In the genomic region with DNA sequence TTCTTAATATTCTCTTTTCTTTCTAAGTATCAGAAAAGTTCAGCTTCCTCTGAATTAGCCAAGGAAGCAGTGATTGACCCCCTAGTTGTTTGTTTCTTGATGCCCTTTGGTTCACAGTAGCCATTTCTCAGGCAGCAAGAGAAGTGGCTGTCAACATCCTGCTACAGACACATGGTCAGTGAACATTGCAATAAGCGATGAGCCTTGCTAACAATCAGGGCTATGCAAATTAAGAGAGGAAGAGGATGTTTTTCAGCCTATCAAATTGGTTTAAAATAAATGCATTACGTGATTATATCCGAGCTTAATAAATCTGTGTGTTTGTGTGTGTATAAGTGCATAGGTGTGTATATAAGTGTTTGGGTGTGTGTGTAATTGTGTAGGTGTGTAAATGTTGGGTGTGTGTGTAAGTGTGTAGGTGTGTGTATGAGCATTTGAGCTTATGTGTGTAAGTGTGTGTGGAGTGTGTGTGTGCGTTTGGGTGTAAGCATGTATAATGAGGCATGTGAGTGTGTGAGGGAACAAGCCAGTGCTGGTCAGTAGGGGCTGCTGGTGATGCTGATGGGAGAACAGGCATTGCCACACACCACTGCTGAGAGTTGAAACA, we compare ENCODE assay signal across 2 cellular contexts.
TF ChIP-seq lines count a peak whose summit lies in the region.

No MANE protein-coding gene starts in this region.

TF ChIP-seq in HEK293, 187 proteins besides CTCF, POLR2A, EP300 and RAD21 (continued from another document):
- TF ChIP-seq, protein P1, sequence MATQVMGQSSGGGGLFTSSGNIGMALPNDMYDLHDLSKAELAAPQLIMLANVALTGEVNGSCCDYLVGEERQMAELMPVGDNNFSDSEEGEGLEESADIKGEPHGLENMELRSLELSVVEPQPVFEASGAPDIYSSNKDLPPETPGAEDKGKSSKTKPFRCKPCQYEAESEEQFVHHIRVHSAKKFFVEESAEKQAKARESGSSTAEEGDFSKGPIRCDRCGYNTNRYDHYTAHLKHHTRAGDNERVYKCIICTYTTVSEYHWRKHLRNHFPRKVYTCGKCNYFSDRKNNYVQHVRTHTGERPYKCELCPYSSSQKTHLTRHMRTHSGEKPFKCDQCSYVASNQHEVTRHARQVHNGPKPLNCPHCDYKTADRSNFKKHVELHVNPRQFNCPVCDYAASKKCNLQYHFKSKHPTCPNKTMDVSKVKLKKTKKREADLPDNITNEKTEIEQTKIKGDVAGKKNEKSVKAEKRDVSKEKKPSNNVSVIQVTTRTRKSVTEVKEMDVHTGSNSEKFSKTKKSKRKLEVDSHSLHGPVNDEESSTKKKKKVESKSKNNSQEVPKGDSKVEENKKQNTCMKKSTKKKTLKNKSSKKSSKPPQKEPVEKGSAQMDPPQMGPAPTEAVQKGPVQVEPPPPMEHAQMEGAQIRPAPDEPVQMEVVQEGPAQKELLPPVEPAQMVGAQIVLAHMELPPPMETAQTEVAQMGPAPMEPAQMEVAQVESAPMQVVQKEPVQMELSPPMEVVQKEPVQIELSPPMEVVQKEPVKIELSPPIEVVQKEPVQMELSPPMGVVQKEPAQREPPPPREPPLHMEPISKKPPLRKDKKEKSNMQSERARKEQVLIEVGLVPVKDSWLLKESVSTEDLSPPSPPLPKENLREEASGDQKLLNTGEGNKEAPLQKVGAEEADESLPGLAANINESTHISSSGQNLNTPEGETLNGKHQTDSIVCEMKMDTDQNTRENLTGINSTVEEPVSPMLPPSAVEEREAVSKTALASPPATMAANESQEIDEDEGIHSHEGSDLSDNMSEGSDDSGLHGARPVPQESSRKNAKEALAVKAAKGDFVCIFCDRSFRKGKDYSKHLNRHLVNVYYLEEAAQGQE (tag by site-specific recombination; IDR thresholded peaks at IDR 0.05), result no peak
- TF ChIP-seq ZFHX2 (tag by site-specific recombination; conservative IDR thresholded peaks at IDR 0.05), result 0 out of 2 replicates have a peak, but pooled peaks have one; percentile 51
- TF ChIP-seq, protein P2, sequence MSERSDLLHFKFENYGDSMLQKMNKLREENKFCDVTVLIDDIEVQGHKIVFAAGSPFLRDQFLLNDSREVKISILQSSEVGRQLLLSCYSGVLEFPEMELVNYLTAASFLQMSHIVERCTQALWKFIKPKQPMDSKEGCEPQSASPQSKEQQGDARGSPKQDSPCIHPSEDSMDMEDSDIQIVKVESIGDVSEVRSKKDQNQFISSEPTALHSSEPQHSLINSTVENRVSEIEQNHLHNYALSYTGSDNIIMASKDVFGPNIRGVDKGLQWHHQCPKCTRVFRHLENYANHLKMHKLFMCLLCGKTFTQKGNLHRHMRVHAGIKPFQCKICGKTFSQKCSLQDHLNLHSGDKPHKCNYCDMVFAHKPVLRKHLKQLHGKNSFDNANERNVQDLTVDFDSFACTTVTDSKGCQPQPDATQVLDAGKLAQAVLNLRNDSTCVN (tag by site-specific recombination; optimal IDR thresholded peaks at IDR 0.05), result no peak
- no peak for TF ChIP-seq ZNF426 (tag by site-specific recombination; IDR thresholded peaks at IDR 0.05)
- TF ChIP-seq, protein P3, sequence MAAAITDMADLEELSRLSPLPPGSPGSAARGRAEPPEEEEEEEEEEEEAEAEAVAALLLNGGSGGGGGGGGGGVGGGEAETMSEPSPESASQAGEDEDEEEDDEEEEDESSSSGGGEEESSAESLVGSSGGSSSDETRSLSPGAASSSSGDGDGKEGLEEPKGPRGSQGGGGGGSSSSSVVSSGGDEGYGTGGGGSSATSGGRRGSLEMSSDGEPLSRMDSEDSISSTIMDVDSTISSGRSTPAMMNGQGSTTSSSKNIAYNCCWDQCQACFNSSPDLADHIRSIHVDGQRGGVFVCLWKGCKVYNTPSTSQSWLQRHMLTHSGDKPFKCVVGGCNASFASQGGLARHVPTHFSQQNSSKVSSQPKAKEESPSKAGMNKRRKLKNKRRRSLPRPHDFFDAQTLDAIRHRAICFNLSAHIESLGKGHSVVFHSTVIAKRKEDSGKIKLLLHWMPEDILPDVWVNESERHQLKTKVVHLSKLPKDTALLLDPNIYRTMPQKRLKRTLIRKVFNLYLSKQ (tag by site-specific recombination; IDR thresholded peaks at IDR 0.05; ENCODE audit: borderline replicate concordance), result no peak
- TF ChIP-seq, protein P4, sequence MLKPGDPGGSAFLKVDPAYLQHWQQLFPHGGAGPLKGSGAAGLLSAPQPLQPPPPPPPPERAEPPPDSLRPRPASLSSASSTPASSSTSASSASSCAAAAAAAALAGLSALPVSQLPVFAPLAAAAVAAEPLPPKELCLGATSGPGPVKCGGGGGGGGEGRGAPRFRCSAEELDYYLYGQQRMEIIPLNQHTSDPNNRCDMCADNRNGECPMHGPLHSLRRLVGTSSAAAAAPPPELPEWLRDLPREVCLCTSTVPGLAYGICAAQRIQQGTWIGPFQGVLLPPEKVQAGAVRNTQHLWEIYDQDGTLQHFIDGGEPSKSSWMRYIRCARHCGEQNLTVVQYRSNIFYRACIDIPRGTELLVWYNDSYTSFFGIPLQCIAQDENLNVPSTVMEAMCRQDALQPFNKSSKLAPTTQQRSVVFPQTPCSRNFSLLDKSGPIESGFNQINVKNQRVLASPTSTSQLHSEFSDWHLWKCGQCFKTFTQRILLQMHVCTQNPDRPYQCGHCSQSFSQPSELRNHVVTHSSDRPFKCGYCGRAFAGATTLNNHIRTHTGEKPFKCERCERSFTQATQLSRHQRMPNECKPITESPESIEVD (tag by site-specific recombination; IDR thresholded peaks at IDR 0.05), result no peak

TF ChIP-seq in K562, 482 proteins besides CTCF, POLR2A, EP300 and RAD21 (continued from another document):
- TF ChIP-seq, protein P5, sequence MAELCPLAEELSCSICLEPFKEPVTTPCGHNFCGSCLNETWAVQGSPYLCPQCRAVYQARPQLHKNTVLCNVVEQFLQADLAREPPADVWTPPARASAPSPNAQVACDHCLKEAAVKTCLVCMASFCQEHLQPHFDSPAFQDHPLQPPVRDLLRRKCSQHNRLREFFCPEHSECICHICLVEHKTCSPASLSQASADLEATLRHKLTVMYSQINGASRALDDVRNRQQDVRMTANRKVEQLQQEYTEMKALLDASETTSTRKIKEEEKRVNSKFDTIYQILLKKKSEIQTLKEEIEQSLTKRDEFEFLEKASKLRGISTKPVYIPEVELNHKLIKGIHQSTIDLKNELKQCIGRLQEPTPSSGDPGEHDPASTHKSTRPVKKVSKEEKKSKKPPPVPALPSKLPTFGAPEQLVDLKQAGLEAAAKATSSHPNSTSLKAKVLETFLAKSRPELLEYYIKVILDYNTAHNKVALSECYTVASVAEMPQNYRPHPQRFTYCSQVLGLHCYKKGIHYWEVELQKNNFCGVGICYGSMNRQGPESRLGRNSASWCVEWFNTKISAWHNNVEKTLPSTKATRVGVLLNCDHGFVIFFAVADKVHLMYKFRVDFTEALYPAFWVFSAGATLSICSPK (IDR thresholded peaks at IDR 0.05; ENCODE audit: borderline replicate concordance), result no peak
- TF ChIP-seq HDGF (IDR thresholded peaks at IDR 0.05), result no peak
- TF ChIP-seq, protein P6, sequence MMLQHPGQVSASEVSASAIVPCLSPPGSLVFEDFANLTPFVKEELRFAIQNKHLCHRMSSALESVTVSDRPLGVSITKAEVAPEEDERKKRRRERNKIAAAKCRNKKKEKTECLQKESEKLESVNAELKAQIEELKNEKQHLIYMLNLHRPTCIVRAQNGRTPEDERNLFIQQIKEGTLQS (IDR thresholded peaks at IDR 0.05), result no peak
- TF ChIP-seq, protein P6 (CRISPR knock-in tag; conservative IDR thresholded peaks at IDR 0.05), result no peak
- TF ChIP-seq GTF2F1 (IDR thresholded peaks at IDR 0.05; ENCODE audit: low read depth, low read length), result no peak
- 0 out of 2 replicates have a peak, but pooled peaks have one; percentile 53 for TF ChIP-seq MCM3 (IDR thresholded peaks at IDR 0.05)
- TF ChIP-seq KDM4B (IDR thresholded peaks at IDR 0.05; ENCODE audit: borderline replicate concordance in 2 of 2, low read depth in 1 of 2), result no peak
- TF ChIP-seq TRIM28 (IDR thresholded peaks at IDR 0.05), result no peak
- no peak for TF ChIP-seq SMARCB1 (IDR thresholded peaks at IDR 0.05; ENCODE audit: insufficient read length, low read depth)
- TF ChIP-seq HIVEP1 (CRISPR knock-in tag; IDR thresholded peaks at IDR 0.05), result no peak
TF ChIP-seq in K562: peak in this region for 2.
